ENCODE assay signal across 11 cellular contexts in genomic region chr2:218003994-218004419, GRCh38. TPM values are rescaled to one million over a fixed set of nuclear protein-coding genes. Genes with fewer than 3 reads are reported as not detected.
DNase-seq lines count a peak whose midpoint lies in the region; ATAC-seq and TF ChIP-seq lines count a peak whose summit lies in the region.
"Had no signal": no experiment of that assay in that cellular context is flagged by ENCODE, and none has a peak within 500 bp of the region (broad histone marks: within the 10 kb centered on the region; RNA-seq: fewer than 3 reads in every experiment).

No MANE protein-coding gene starts in this region.

- H3K27me3 Mint-ChIP-seq in activated T-cell treated with anti-CD3 and anti-CD28 coated beads, Interleukin-2, amount 50 U/mL, for 72 hours (ENCODE audit: low read depth), result peaks cover 19% of the 10 kb centered on the region
- H3K27me3 Mint-ChIP-seq in activated T-cell treated with anti-CD3 and anti-CD28 coated beads, Interleukin-2, amount 50 U/mL, for 24 hours, result peaks cover 24% of the 10 kb centered on the region
- peaks cover 33% of the 10 kb centered on the region for H3K27me3 Mint-ChIP-seq in nephron (ENCODE audit: low read depth)
- peaks cover 4 to 16% (median 5%) of the 10 kb centered on the region in 5 donors for H3K27me3 Mint-ChIP-seq in naive thymus-derived CD4-positive, alpha-beta T cell

- DNase-seq in activated T-cell treated with anti-CD3 and anti-CD28 coated beads, Interleukin-2, amount 50 U/mL, for 72 hours, result no peak
- DNase-seq in activated T-cell treated with anti-CD3 and anti-CD28 coated beads, Interleukin-2, amount 50 U/mL, for 24 hours, result no peak
- DNase-seq in esophagus squamous epithelium (lab: John Stamatoyannopoulos, UW) (no peak), uterus (peak; percentile 88 to 89), putamen (ENCODE audit: low spot score) (no peak)
- no peak for DNase-seq in naive thymus-derived CD4-positive, alpha-beta T cell
- DNase-seq: Karpas-422, trophoblast cell had no signal

- no peak for TF ChIP-seq CTCF in esophagus squamous epithelium (IDR thresholded peaks at IDR 0.05)
- no peak for TF ChIP-seq CTCF in nephron (IDR thresholded peaks at IDR 0.05; ENCODE audit: unreplicated experiment in 3 of 3)
- TF ChIP-seq CTCF in uterus (IDR thresholded peaks at IDR 0.05), result no peak

- no peak overlapping the region for H3K27ac Mint-ChIP-seq in activated T-cell treated with anti-CD3 and anti-CD28 coated beads, Interleukin-2, amount 50 U/mL, for 72 hours
- no peak overlapping the region for H3K27ac Mint-ChIP-seq in activated T-cell treated with anti-CD3 and anti-CD28 coated beads, Interleukin-2, amount 50 U/mL, for 24 hours
- peak overlapping the region; percentile 98 to 99 (median 98) for H3K27ac Mint-ChIP-seq in nephron
- peak overlapping the region in 1 of 9 donors; percentile 10 for H3K27ac Mint-ChIP-seq in naive thymus-derived CD4-positive, alpha-beta T cell
- H3K27ac Mint-ChIP-seq: B cell had no signal

- no peaks in the 10 kb centered on the region for H3K36me3 Mint-ChIP-seq in activated T-cell treated with anti-CD3 and anti-CD28 coated beads, Interleukin-2, amount 50 U/mL, for 72 hours (ENCODE audit: insufficient read depth in 2 of 2)
- H3K36me3 Mint-ChIP-seq in activated T-cell treated with anti-CD3 and anti-CD28 coated beads, Interleukin-2, amount 50 U/mL, for 24 hours (ENCODE audit: low read depth), result no peaks in the 10 kb centered on the region
- H3K36me3 Mint-ChIP-seq in nephron (ENCODE audit: low read depth), result no peaks in the 10 kb centered on the region
- H3K36me3 Mint-ChIP-seq in naive thymus-derived CD4-positive, alpha-beta T cell, result no peaks in the 10 kb centered on the region

- 19 to 37% methylated on average over 2 to 5 of the region's 6 CpGs for WGBS in esophagus squamous epithelium, 2 donors

- H3K27me3 ChIP-seq in esophagus squamous epithelium, result peaks cover 0 to 16% (median 0%) of the 10 kb centered on the region in 4 donors
- no peaks in the 10 kb centered on the region for H3K27me3 ChIP-seq in uterus
- no peaks in the 10 kb centered on the region for H3K27me3 ChIP-seq in naive thymus-derived CD4-positive, alpha-beta T cell (ENCODE audit: control insufficient read depth in 2 of 2, insufficient read depth in 2 of 2, low read length in 2 of 2)

- H3K4me1 ChIP-seq in esophagus squamous epithelium (peaks cover 26 to 98% (median 50%) of the 10 kb centered on the region in 3 donors), uterus (peaks cover 4 to 20% of the 10 kb centered on the region in 2 donors)
- no peaks in the 10 kb centered on the region for H3K4me1 ChIP-seq in naive thymus-derived CD4-positive, alpha-beta T cell (ENCODE audit: control insufficient read depth in 2 of 2, insufficient read depth in 2 of 2, low read length in 2 of 2)

- H3K4me3 ChIP-seq in esophagus squamous epithelium (no peak overlapping the region), uterus (no peak overlapping the region)
- H3K4me3 ChIP-seq in naive thymus-derived CD4-positive, alpha-beta T cell (ENCODE audit: low read length), result no peak overlapping the region

- POLR2A ChIA-PET in naive thymus-derived CD4-positive, alpha-beta T cell (lab: Charles Lee), result no interaction called here

- H3K9me3 Mint-ChIP-seq in activated T-cell treated with anti-CD3 and anti-CD28 coated beads, Interleukin-2, amount 50 U/mL, for 72 hours, result no peaks in the 10 kb centered on the region
- H3K9me3 Mint-ChIP-seq in activated T-cell treated with anti-CD3 and anti-CD28 coated beads, Interleukin-2, amount 50 U/mL, for 24 hours, result no peaks in the 10 kb centered on the region
- H3K9me3 Mint-ChIP-seq in nephron, result no peaks in the 10 kb centered on the region
- no peaks in the 10 kb centered on the region for H3K9me3 Mint-ChIP-seq in naive thymus-derived CD4-positive, alpha-beta T cell

- no peaks in the 10 kb centered on the region for H3K4me1 Mint-ChIP-seq in activated T-cell treated with anti-CD3 and anti-CD28 coated beads, Interleukin-2, amount 50 U/mL, for 72 hours (ENCODE audit: low read depth)
- H3K4me1 Mint-ChIP-seq in activated T-cell treated with anti-CD3 and anti-CD28 coated beads, Interleukin-2, amount 50 U/mL, for 24 hours (ENCODE audit: low read depth), result no peaks in the 10 kb centered on the region
- peaks cover 66% of the 10 kb centered on the region for H3K4me1 Mint-ChIP-seq in nephron
- peaks cover 0 to 5% (median 0%) of the 10 kb centered on the region in 7 donors for H3K4me1 Mint-ChIP-seq in naive thymus-derived CD4-positive, alpha-beta T cell
- H3K4me1 Mint-ChIP-seq: B cell had no signal

- no peak overlapping the region for H3K4me3 Mint-ChIP-seq in activated T-cell treated with anti-CD3 and anti-CD28 coated beads, Interleukin-2, amount 50 U/mL, for 72 hours
- no peak overlapping the region for H3K4me3 Mint-ChIP-seq in activated T-cell treated with anti-CD3 and anti-CD28 coated beads, Interleukin-2, amount 50 U/mL, for 24 hours
- peak overlapping the region; percentile 64 to 81 (median 75) for H3K4me3 Mint-ChIP-seq in nephron
- H3K4me3 Mint-ChIP-seq in naive thymus-derived CD4-positive, alpha-beta T cell, result no peak overlapping the region
- H3K4me3 Mint-ChIP-seq: B cell had no signal

- H3K36me3 ChIP-seq in esophagus squamous epithelium (no peaks in the 10 kb centered on the region), uterus (no peaks in the 10 kb centered on the region)
- no peaks in the 10 kb centered on the region for H3K36me3 ChIP-seq in naive thymus-derived CD4-positive, alpha-beta T cell (ENCODE audit: control insufficient read depth in 2 of 3, insufficient read depth in 3 of 3, low read length in 3 of 3)

- peak; percentile 29 for ATAC-seq in activated T-cell treated with anti-CD3 and anti-CD28 coated beads, Interleukin-2, amount 50 U/mL, for 72 hours (replicated peaks in 1 of 2)
- ATAC-seq in HG02588 (IDR thresholded peaks at IDR 0.05; ENCODE audit: unreplicated experiment), result no peak
- ATAC-seq in naive thymus-derived CD4-positive, alpha-beta T cell, result no peak

- intact Hi-C loops in esophagus squamous epithelium (cut with DNase I) (no loop called here), uterus (cut with DNase I; ENCODE audit: low total_unique reads) (no loop called here)
- intact Hi-C loops in naive thymus-derived CD4-positive, alpha-beta T cell (cut with micrococcal nuclease), result no loop called here

- no peaks in the 10 kb centered on the region for H3K9me3 ChIP-seq in esophagus squamous epithelium
- H3K9me3 ChIP-seq in uterus, result no peaks in the 10 kb centered on the region
- no peaks in the 10 kb centered on the region for H3K9me3 ChIP-seq in naive thymus-derived CD4-positive, alpha-beta T cell (ENCODE audit: control insufficient read depth in 2 of 3, low read length in 3 of 3)

- TF ChIP-seq POLR2A in esophagus squamous epithelium (IDR thresholded peaks at IDR 0.05) (no peak), uterus (IDR thresholded peaks at IDR 0.05) (no peak)

- CTCF ChIA-PET in naive thymus-derived CD4-positive, alpha-beta T cell (lab: Charles Lee), result interaction anchor here (0.7 kb wide), 1 partner anchor 19 kb away, joined by 4 read pairs; no protein-coding TSS in a partner anchor

- peak overlapping the region; percentile 66 to 90 (median 80) for H3K27ac ChIP-seq in esophagus squamous epithelium
- H3K27ac ChIP-seq in uterus, result peak overlapping the region; percentile 70 to 86
- no peak overlapping the region for H3K27ac ChIP-seq in naive thymus-derived CD4-positive, alpha-beta T cell (ENCODE audit: low read depth, low read length)

RNA-seq across cellular contexts. Expression of gene TNS1, which starts 1.2 kb away (rescaled TPM):
- total RNA-seq in activated T-cell treated with anti-CD3 and anti-CD28 coated beads, Interleukin-2, amount 50 U/mL, for 72 hours, result under 1 TPM; 0.65 to 0.93 TPM
- total RNA-seq in esophagus squamous epithelium (100 to 1,000 TPM in 1 of 4 donors, 10 to 100 TPM in 3; 34.7 to 201 (median 59.2) TPM), uterus (1,000 to 10,000 TPM in 1 of 4 donors, 100 to 1,000 TPM in 3; 144 to 1,338 (median 313) TPM)
- total RNA-seq in naive thymus-derived CD4-positive, alpha-beta T cell, result 1 to 10 TPM in 2 of 5 experiments, under 1 TPM in 3; 0.50 to 5.0 (median 0.81) TPM
- polyA plus RNA-seq in naive thymus-derived CD4-positive, alpha-beta T cell, result not detected

Comparison
In these comparisons a context has a peak if more than half of its experiments do, and no peak if none do; other contexts are left out.
1. ATAC-seq: peak in activated T-cell treated with anti-CD3 and anti-CD28 coated beads, Interleukin-2, amount 50 U/mL, for 72 hours (2 of 2); none in HG02588 (single experiment) and naive thymus-derived CD4-positive, alpha-beta T cell (single experiment).
2. DNase-seq: peak in uterus (2 of 2); none in activated T-cell treated with anti-CD3 and anti-CD28 coated beads, Interleukin-2, amount 50 U/mL, for 72 hours (0 of 2), activated T-cell treated with anti-CD3 and anti-CD28 coated beads, Interleukin-2, amount 50 U/mL, for 24 hours (single experiment), esophagus squamous epithelium (single experiment), naive thymus-derived CD4-positive, alpha-beta T cell (0 of 9) and putamen (single experiment).
3. H3K27ac Mint-ChIP-seq: peak in nephron (3 of 3); none in activated T-cell treated with anti-CD3 and anti-CD28 coated beads, Interleukin-2, amount 50 U/mL, for 72 hours (single experiment) and activated T-cell treated with anti-CD3 and anti-CD28 coated beads, Interleukin-2, amount 50 U/mL, for 24 hours (single experiment).
4. H3K4me3 Mint-ChIP-seq: peak in nephron (3 of 3); none in activated T-cell treated with anti-CD3 and anti-CD28 coated beads, Interleukin-2, amount 50 U/mL, for 72 hours (0 of 2), activated T-cell treated with anti-CD3 and anti-CD28 coated beads, Interleukin-2, amount 50 U/mL, for 24 hours (single experiment) and naive thymus-derived CD4-positive, alpha-beta T cell (0 of 10).
5. RNA of gene TNS1, which starts 1.2 kb away (total RNA-seq): 144 to 1,338 TPM in uterus and 34.7 to 201 TPM in esophagus squamous epithelium; 0.65 to 0.93 TPM in activated T-cell treated with anti-CD3 and anti-CD28 coated beads, Interleukin-2, amount 50 U/mL, for 72 hours and 0.50 to 5.0 TPM in naive thymus-derived CD4-positive, alpha-beta T cell; every median in the first group is over 4 times any median in the second.